1 cellular context compared by ENCODE assay signal in the genomic region with DNA sequence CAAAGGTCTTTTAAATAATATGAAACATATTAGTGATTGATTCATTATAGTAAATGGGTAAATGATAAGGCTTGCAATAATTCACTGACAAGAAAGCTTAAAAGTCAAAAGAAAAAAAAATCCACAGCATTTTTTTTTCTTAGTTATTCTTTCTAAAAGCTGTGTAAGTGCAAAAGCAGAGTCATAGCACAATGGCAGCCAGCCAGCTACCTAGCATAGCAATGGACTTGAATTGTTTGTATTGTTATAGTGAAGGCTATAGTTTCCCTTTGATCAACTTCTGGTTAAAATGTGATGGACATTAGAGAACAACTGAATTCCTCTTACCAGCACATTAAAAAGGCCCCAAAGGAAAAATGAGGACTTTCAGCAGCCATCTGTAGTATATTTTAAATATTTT.
TF ChIP-seq lines count a peak whose summit lies in the region.

No MANE protein-coding gene starts in this region.

TF ChIP-seq in SK-N-SH treated with all-trans-retinoic acid at 6 μM for 48 hours, 23 proteins besides CTCF, POLR2A, EP300 and RAD21 (continued from another document):
- TF ChIP-seq ZC3H10 (CRISPR knock-in tag; IDR thresholded peaks at IDR 0.05) (no peak), TOX (CRISPR knock-in tag; IDR thresholded peaks at IDR 0.05; ENCODE audit: borderline replicate concordance) (no peak), GLIS3 (CRISPR knock-in tag; IDR thresholded peaks at IDR 0.05) (no peak), RARB (CRISPR knock-in tag; IDR thresholded peaks at IDR 0.05) (no peak), ZFP3 (CRISPR knock-in tag; IDR thresholded peaks at IDR 0.05) (no peak), ISL1 (CRISPR knock-in tag; IDR thresholded peaks at IDR 0.05) (no peak), BACH2 (CRISPR knock-in tag; IDR thresholded peaks at IDR 0.05; ENCODE audit: borderline replicate concordance) (no peak), PPARA (CRISPR knock-in tag; IDR thresholded peaks at IDR 0.05; ENCODE audit: borderline replicate concordance) (no peak), TCF4 (CRISPR knock-in tag; IDR thresholded peaks at IDR 0.05; ENCODE audit: borderline replicate concordance) (no peak), CSDC2 (CRISPR knock-in tag; IDR thresholded peaks at IDR 0.05) (no peak), ZFP30 (CRISPR knock-in tag; IDR thresholded peaks at IDR 0.05) (no peak)
- TF ChIP-seq, protein P1, sequence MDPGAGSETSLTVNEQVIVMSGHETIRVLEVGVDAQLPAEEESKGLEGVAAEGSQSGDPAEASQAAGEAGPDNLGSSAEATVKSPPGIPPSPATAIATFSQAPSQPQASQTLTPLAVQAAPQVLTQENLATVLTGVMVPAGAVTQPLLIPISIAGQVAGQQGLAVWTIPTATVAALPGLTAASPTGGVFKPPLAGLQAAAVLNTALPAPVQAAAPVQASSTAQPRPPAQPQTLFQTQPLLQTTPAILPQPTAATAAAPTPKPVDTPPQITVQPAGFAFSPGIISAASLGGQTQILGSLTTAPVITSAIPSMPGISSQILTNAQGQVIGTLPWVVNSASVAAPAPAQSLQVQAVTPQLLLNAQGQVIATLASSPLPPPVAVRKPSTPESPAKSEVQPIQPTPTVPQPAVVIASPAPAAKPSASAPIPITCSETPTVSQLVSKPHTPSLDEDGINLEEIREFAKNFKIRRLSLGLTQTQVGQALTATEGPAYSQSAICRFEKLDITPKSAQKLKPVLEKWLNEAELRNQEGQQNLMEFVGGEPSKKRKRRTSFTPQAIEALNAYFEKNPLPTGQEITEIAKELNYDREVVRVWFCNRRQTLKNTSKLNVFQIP (CRISPR knock-in tag; IDR thresholded peaks at IDR 0.05; ENCODE audit: borderline replicate concordance, low read depth) = no peak
TF ChIP-seq in SK-N-SH treated with all-trans-retinoic acid at 6 μM for 48 hours: peak in this region for 0.
